11 cellular contexts compared by ENCODE assay signal in genomic region chr9:79731483-79731882, GRCh38.
A peak's percentile ranks its signal among the peaks of the same experiment; 100 is the strongest.
DNase-seq lines count a peak whose midpoint lies in the region; ATAC-seq, FAIRE-seq and TF ChIP-seq lines count a peak whose summit lies in the region.
"Had no signal": no experiment of that assay in that cellular context is flagged by ENCODE, and none has a peak within 500 bp of the region (broad histone marks: within the 10 kb centered on the region; RNA-seq: fewer than 3 reads in every experiment).

No MANE protein-coding gene starts in this region.

- peaks cover 5% of the 10 kb centered on the region for H3K9me3 Mint-ChIP-seq in activated CD4-positive, alpha-beta memory T cell treated with anti-CD3 and anti-CD28 coated beads, Interleukin-2, amount 10 ng/mL, durations not matched to agents 7 days and 5 days

- H3K36me3 ChIP-seq in upper lobe of left lung = peaks cover 0 to 6% (median 3%) of the 10 kb centered on the region in 4 donors

- TF ChIP-seq EP300 in upper lobe of left lung (IDR thresholded peaks at IDR 0.05) = no peak

- no peaks in the 10 kb centered on the region for H3K27me3 Mint-ChIP-seq in activated CD4-positive, alpha-beta memory T cell treated with anti-CD3 and anti-CD28 coated beads, Interleukin-2, amount 10 ng/mL, durations not matched to agents 7 days and 5 days

- POLR2A ChIA-PET in activated CD4-positive, alpha-beta memory T cell treated with anti-CD3 and anti-CD28 coated beads, Interleukin-2, amount 10 ng/mL, durations not matched to agents 7 days and 5 days (lab: Charles Lee) = no interaction called here

- no peak overlapping the region for H3K4me3 Mint-ChIP-seq in activated CD4-positive, alpha-beta memory T cell treated with anti-CD3 and anti-CD28 coated beads, Interleukin-2, amount 10 ng/mL, durations not matched to agents 7 days and 5 days

- H3K9me3 ChIP-seq in upper lobe of left lung = no peaks in the 10 kb centered on the region
- H3K9me3 ChIP-seq: BLaER1, left lung had no signal

- H3K27ac ChIP-seq in upper lobe of left lung = no peak overlapping the region
- H3K27ac ChIP-seq: BLaER1, left lung had no signal

- DNase-seq in ELF-1 (ENCODE audit: low read depth, low spot score) (peak; percentile 25), GM19239 (ENCODE audit: insufficient read length, low spot score) (peak; percentile 5), DMS114 treated with DMSO at 0.1 percent for 48 hours (lab: John Stamatoyannopoulos, UW; ENCODE audit: unreplicated experiment) (no peak), upper lobe of left lung (no peak), NCI-H2171 treated with DMSO at 0.1 percent for 48 hours (lab: John Stamatoyannopoulos, UW) (no peak), EL (no peak)
- peak; percentile 20 for DNase-seq in activated CD4-positive, alpha-beta memory T cell treated with anti-CD3 and anti-CD28 coated beads, Interleukin-2, amount 10 ng/mL, durations not matched to agents 7 days and 5 days
- DNase-seq: left lung, Right ventricle myocardium superior had no signal

- peak; percentile 23 for FAIRE-seq in GM19239 (lab: Jason Lieb, UNC)

- TF ChIP-seq POLR2A in upper lobe of left lung (IDR thresholded peaks at IDR 0.05) = no peak

- no peak overlapping the region for H3K4me3 ChIP-seq in upper lobe of left lung
- H3K4me3 ChIP-seq: BLaER1, left lung had no signal

- TF ChIP-seq CTCF in upper lobe of left lung (IDR thresholded peaks at IDR 0.05) = no peak

- ATAC-seq in HG02970 (IDR thresholded peaks at IDR 0.05; ENCODE audit: low FRiP score, unreplicated experiment) = peak; percentile 51
- ATAC-seq in upper lobe of left lung (ENCODE audit: low FRiP score in 2 of 2) = no peak
- ATAC-seq: left lung had no signal

- CTCF ChIA-PET in activated CD4-positive, alpha-beta memory T cell treated with anti-CD3 and anti-CD28 coated beads, Interleukin-2, amount 10 ng/mL, durations not matched to agents 7 days and 5 days (lab: Charles Lee) = interaction anchor here (1.2 kb wide), 1 partner anchor 160 kb away, joined by 3 read pairs; the partner anchor contains the start of gene TLE4

- no peak overlapping the region for H3K27ac Mint-ChIP-seq in activated CD4-positive, alpha-beta memory T cell treated with anti-CD3 and anti-CD28 coated beads, Interleukin-2, amount 10 ng/mL, durations not matched to agents 7 days and 5 days

- H3K4me1 Mint-ChIP-seq in activated CD4-positive, alpha-beta memory T cell treated with anti-CD3 and anti-CD28 coated beads, Interleukin-2, amount 10 ng/mL, durations not matched to agents 7 days and 5 days = peaks cover 12% of the 10 kb centered on the region

- no peaks in the 10 kb centered on the region for H3K4me1 ChIP-seq in upper lobe of left lung
- H3K4me1 ChIP-seq: BLaER1, left lung had no signal

- no peaks in the 10 kb centered on the region for H3K27me3 ChIP-seq in upper lobe of left lung
- H3K27me3 ChIP-seq: BLaER1, left lung had no signal

- peaks cover 22% of the 10 kb centered on the region for H3K36me3 Mint-ChIP-seq in activated CD4-positive, alpha-beta memory T cell treated with anti-CD3 and anti-CD28 coated beads, Interleukin-2, amount 10 ng/mL, durations not matched to agents 7 days and 5 days (ENCODE audit: low read depth)

- WGBS in upper lobe of left lung, 2 donors = 64 to 69% methylated on average over 5 of the region's 5 CpGs

Comparison
In these comparisons a context has a peak if more than half of its experiments do, and no peak if none do; other contexts are left out.
1. DNase-seq: peak in ELF-1 (single experiment), GM19239 (single experiment) and activated CD4-positive, alpha-beta memory T cell treated with anti-CD3 and anti-CD28 coated beads, Interleukin-2, amount 10 ng/mL, durations not matched to agents 7 days and 5 days (single experiment); none in DMS114 treated with DMSO at 0.1 percent for 48 hours (single experiment), upper lobe of left lung (0 of 2), NCI-H2171 treated with DMSO at 0.1 percent for 48 hours (single experiment) and EL (single experiment).